4 cellular contexts compared by ENCODE assay signal in the genomic region with DNA sequence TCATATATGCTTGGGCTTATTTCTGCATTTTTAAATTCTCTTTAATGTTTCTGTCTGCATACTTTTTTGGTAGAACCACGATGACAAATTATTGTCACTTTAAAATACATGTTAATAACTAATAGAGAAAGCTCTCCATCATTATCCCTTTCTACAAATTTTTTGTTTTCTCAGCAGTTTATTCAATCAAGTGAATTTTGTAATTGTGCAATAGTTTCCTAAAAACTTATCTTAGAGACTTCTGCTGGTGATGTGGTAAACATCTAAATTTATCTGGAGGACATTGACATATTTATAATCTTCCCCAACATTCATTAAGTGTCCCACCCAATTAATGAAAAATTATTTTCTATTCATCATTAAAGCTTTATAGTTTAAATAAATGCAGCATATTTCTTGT.
TF ChIP-seq lines count a peak whose summit lies in the region.

No MANE protein-coding gene starts in this region.

TF ChIP-seq in A549, 52 proteins besides CTCF, POLR2A, EP300 and RAD21:
- TF ChIP-seq ZC3H11A (IDR thresholded peaks at IDR 0.05), result no peak
- peak; percentile 24 for TF ChIP-seq MAFK (IDR thresholded peaks at IDR 0.05; ENCODE audit: partially characterized antibody)

TF ChIP-seq in IMR-90, 13 proteins besides CTCF, POLR2A, EP300 and RAD21:
- TF ChIP-seq MXI1 (IDR thresholded peaks at IDR 0.05; ENCODE audit: borderline replicate concordance, low read depth, low read length), result no peak
- peak; percentile 54 for TF ChIP-seq CEBPB (IDR thresholded peaks at IDR 0.05; ENCODE audit: low read depth, low read length)

TF ChIP-seq in K562, 482 proteins besides CTCF, POLR2A, EP300 and RAD21:
- TF ChIP-seq ZNF143 (CRISPR knock-in tag; IDR thresholded peaks at IDR 0.05) (no peak), CEBPB (tag; IDR thresholded peaks at IDR 0.05) (peak; percentile 61), ZNF316 (IDR thresholded peaks at IDR 0.05) (peak; percentile 51), C11orf30 (IDR thresholded peaks at IDR 0.05; ENCODE audit: low read depth) (peak; percentile 34; the same call in 1 of the 2 replicates), CEBPG (CRISPR knock-in tag; IDR thresholded peaks at IDR 0.05) (no peak), CEBPG (tag; conservative IDR thresholded peaks at IDR 0.05 in 1 of 2, IDR thresholded peaks at IDR 0.05 in 1 of 2) (peak; percentile 30 to 67; a peak in 3 of 4 replicates)
TF ChIP-seq in K562: peak in this region for 4.

TF ChIP-seq in GM12891, 5 proteins besides CTCF, POLR2A, EP300 and RAD21:
- no peak for TF ChIP-seq POU2F2 (IDR thresholded peaks at IDR 0.05; ENCODE audit: low read depth, low read length)
- TF ChIP-seq TAF1 (IDR thresholded peaks at IDR 0.05; ENCODE audit: low read depth, low read length), result no peak
- TF ChIP-seq POLR2AphosphoS5 (IDR thresholded peaks at IDR 0.05; ENCODE audit: low read depth, low read length), result no peak
- TF ChIP-seq SPI1 (IDR thresholded peaks at IDR 0.05; ENCODE audit: low read depth, low read length), result no peak
- no peak for TF ChIP-seq PAX5 (IDR thresholded peaks at IDR 0.05; ENCODE audit: insufficient read depth, low read length, severe bottlenecking)
